8 cellular contexts compared by ENCODE assay signal in the genomic region with DNA sequence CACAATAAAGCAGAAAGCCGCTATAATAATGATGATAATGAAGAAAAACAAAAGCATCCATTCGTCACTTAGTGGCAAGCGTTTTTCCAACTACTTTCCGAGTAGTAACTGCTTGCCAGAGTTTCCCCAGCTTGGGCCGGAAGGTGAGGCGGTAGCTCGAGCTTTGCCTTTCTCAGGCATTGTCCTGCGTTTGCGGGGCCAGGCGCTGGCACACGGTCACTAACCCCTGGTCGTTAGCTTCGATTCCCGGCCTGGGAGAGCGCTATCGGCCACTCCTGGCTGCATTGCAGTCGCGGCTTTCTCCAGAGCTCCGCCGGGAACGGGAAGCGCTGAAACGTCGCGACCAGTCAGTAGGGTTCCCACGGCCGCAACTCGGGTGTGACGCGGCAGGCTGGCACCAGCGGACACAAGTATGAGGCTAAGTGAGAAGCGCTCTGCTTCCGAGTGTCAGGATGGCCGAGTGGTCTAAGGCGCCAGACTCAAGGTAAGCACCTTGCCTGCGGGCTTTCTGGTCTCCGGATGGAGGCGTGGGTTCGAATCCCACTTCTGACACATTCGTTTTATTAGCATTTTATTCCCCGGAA. TPM values are rescaled to one million over a fixed set of nuclear protein-coding genes. Genes with fewer than 3 reads are reported as not detected.
DNase-seq lines count a peak whose midpoint lies in the region; ATAC-seq and TF ChIP-seq lines count a peak whose summit lies in the region.

No MANE protein-coding gene starts in this region.

- H3K9me3 Mint-ChIP-seq in activated CD4-positive, alpha-beta T cell treated with anti-CD3 and anti-CD28 coated beads for 36 hours (ENCODE audit: low read depth), result no peaks in the 10 kb centered on the region

- H3K27me3 Mint-ChIP-seq in activated CD4-positive, alpha-beta T cell treated with anti-CD3 and anti-CD28 coated beads for 36 hours, result no peaks in the 10 kb centered on the region

- ATAC-seq in HG03439 (IDR thresholded peaks at IDR 0.05; ENCODE audit: unreplicated experiment) (peak; percentile 80), left colon (peak; percentile 88)
- ATAC-seq in activated CD4-positive, alpha-beta T cell treated with anti-CD3 and anti-CD28 coated beads for 36 hours, result peak; percentile 83

- TF ChIP-seq POLR2A in GM19099 (IDR thresholded peaks at IDR 0.05; ENCODE audit: extremely low read depth, insufficient read length, low read depth), result peak; percentile 49

- H3K27ac Mint-ChIP-seq in activated CD4-positive, alpha-beta T cell treated with anti-CD3 and anti-CD28 coated beads for 36 hours, result peak overlapping the region; percentile 94

- DNase-seq in AG20443 (ENCODE audit: low spot score), result peak; percentile 92
- DNase-seq in NCI-H510A (lab: John Stamatoyannopoulos, UW), result peak; percentile 66
- peak; percentile 95 for DNase-seq in activated CD4-positive, alpha-beta T cell treated with anti-CD3 and anti-CD28 coated beads for 36 hours
- peak; percentile 93 for DNase-seq in left colon
- peak; percentile 91 to 95 for DNase-seq in stimulated activated CD4-positive, alpha-beta T cell treated with anti-CD3 and anti-CD28 coated beads, Interleukin-1b, Interleukin-23, amount 100 ng/mL, for 4 hours (ENCODE audit: low read depth in 2 of 2)

- CTCF ChIA-PET in activated CD4-positive, alpha-beta T cell treated with anti-CD3 and anti-CD28 coated beads for 36 hours (lab: Charles Lee), result interaction anchor here (0.8 to 3.6 kb wide), 8 partner anchors 11 to 47 kb away, joined by 3 to 20 read pairs (median 6); partner anchors contain the start of genes PGBD2, SH3BP5L, ZNF672 and ZNF692

- peaks cover 25% of the 10 kb centered on the region for H3K4me1 Mint-ChIP-seq in activated CD4-positive, alpha-beta T cell treated with anti-CD3 and anti-CD28 coated beads for 36 hours

- POLR2A ChIA-PET in activated CD4-positive, alpha-beta T cell treated with anti-CD3 and anti-CD28 coated beads for 36 hours (lab: Charles Lee), result interaction anchor here (0.6 to 1.7 kb wide), 6 partner anchors 9 to 936 kb away, joined by 3 to 7 read pairs (median 4); partner anchors contain the start of genes SH3BP5L and ZNF692

- H3K27ac ChIP-seq in cingulate gyrus (ENCODE audit: low read depth, low read length), result peak overlapping the region; percentile 94

- H3K4me3 Mint-ChIP-seq in activated CD4-positive, alpha-beta T cell treated with anti-CD3 and anti-CD28 coated beads for 36 hours, result peak overlapping the region; percentile 87

- intact Hi-C loops in activated CD4-positive, alpha-beta T cell treated with anti-CD3 and anti-CD28 coated beads for 36 hours (cut with DNase I, micrococcal nuclease), result loop anchor here (1.0 kb wide), 5 partner anchors 10 to 47 kb away; partner anchors contain the start of genes ZNF692 (in 2 of the 2) and ZNF672 (in 1 of the 2)
- intact Hi-C loops in left colon (cut with DNase I, micrococcal nuclease), result no loop called here

- peaks cover 5% of the 10 kb centered on the region for H3K36me3 Mint-ChIP-seq in activated CD4-positive, alpha-beta T cell treated with anti-CD3 and anti-CD28 coated beads for 36 hours (ENCODE audit: low read depth)

RNA-seq across cellular contexts. Expression of gene ZNF692, which starts 14.6 kb away (rescaled TPM):
- 10 to 100 TPM; 75.9 to 92.3 TPM for total RNA-seq in activated CD4-positive, alpha-beta T cell treated with anti-CD3 and anti-CD28 coated beads for 36 hours
- 10 to 100 TPM; 26.9 to 31.4 TPM for total RNA-seq in left colon

RNA-seq across cellular contexts. Expression of gene PGBD2, which starts 32.5 kb away (rescaled TPM):
- 1 to 10 TPM; 2.3 to 2.9 TPM for total RNA-seq in activated CD4-positive, alpha-beta T cell treated with anti-CD3 and anti-CD28 coated beads for 36 hours
- total RNA-seq in left colon, result 1 to 10 TPM; 7.5 to 9.2 TPM

RNA-seq across cellular contexts. Expression of gene ZNF672, which starts 35.5 kb away (rescaled TPM):
- total RNA-seq in activated CD4-positive, alpha-beta T cell treated with anti-CD3 and anti-CD28 coated beads for 36 hours, result 10 to 100 TPM; 39.5 to 49.4 TPM
- total RNA-seq in left colon, result 10 to 100 TPM; 32.9 to 36.2 TPM

RNA-seq across cellular contexts. Expression of gene SH3BP5L, which starts 47.8 kb away (rescaled TPM):
- 10 to 100 TPM; 20.1 to 21.3 TPM for total RNA-seq in activated CD4-positive, alpha-beta T cell treated with anti-CD3 and anti-CD28 coated beads for 36 hours
- 10 to 100 TPM; 22.2 to 25.9 TPM for total RNA-seq in left colon

Comparison
In these comparisons a context has a peak if more than half of its experiments do, and no peak if none do; other contexts are left out.
1. Peak in every context shown above with its lines: DNase-seq, ATAC-seq and H3K27ac ChIP-seq.
2. intact Hi-C loops: an anchor here in activated CD4-positive, alpha-beta T cell treated with anti-CD3 and anti-CD28 coated beads for 36 hours (1.0 kb wide); none called in left colon.